Comparison of ENCODE assay signal across 20 cellular contexts in the genomic region with DNA sequence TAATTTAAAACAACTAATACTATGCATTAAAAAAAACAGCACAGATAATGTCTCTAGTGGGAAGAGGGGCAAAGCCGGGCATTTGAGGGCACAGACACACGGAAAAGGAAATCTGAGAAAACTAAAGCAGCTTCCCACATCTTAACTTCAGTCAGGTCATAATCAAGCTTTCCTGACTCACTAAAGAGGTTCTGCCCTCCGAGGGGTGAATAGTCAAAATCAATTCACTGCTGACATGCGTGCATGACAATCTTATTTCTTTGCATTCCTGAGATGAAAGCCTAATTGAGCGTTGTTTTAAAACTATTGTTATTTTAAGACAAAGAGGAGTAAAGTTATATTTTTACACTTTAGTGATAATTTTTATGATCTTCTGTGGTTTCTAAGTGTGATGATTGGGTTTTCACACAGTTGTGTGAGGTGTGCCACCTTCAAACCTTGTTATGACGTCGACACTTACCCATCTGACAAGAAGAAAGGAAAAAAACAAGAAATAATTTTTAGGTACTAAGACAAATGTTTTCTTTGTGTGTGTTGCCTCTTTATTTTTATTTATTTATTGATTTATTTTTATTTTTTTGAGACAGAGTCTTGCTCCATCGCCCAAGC.
"Had no signal": no experiment of that assay in that cellular context is flagged by ENCODE, and none has a peak within 500 bp of the region (broad histone marks: within the 10 kb centered on the region; RNA-seq: fewer than 3 reads in every experiment).

No MANE protein-coding gene starts in this region.

- H3K27me3 ChIP-seq: SJSA1 had no signal

- DNase-seq: KBM-7; NCI-H1092; NCI-H1105 treated with DMSO at 0.1 percent for 48 hours; NCI-H1417 treated with DMSO at 0.1 percent for 48 hours; NCI-H146; NCI-H1694 treated with DMSO at 0.1 percent for 48 hours; NCI-H1930; NCI-H2081; NCI-H2107; NCI-H2227 treated with DMSO at 0.1 percent for 48 hours; NCI-H524; NCI-H526 treated with DMSO at 0.1 percent for 48 hours; NCI-H774; NK-92 treated with Interleukin-12 subunit alpha and Interleukin-12 subunit beta, amount 100 ng/mL, for 24 hours; OCI-M1; Right ventricle myocardium superior; RPMI8226; SIG-M5 had no signal

- H3K36me3 ChIP-seq: SJSA1 had no signal

- H3K27ac ChIP-seq: SJSA1, SK-N-MC had no signal

- H3K9me3 ChIP-seq: SJSA1 had no signal

- H3K4me3 ChIP-seq: SJSA1, SK-N-MC had no signal
